In the genomic region with DNA sequence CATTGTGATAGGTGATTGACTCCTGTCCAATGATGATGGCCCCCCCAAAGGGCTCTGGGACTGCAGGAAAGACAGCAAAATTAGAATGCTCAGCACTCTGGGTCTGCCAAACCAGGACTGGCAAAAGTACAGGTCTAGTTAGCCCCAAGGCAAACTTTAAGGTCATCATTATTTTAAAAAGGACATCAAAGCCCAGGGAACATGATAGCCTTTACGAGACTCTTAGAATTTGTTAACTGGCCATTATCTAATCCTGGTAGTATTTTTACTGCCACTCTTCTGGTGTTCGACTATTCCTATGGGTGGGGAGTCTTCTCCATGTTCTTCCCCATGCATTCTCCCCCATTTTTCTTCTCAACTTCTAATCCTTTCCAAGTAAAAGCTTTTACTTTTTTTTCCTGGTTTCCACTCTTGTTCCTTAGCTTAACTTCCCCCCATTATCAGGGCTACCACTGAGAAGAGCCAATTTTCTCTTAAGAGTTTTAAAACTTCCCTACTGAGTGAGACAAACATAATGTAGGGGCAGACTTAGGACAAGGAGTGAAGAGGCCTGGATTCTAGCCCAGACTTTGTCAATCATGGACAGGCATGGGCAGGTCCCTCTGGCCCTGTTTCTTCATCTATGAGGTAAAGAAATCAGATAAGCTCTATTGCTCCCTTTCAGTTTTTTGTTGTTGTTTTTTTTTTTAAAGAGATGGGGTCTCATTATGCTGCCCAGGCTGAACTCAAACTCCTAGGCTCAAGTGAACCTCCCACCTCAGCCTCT, we compare ENCODE assay signal across 18 cellular contexts. TPM values are rescaled to one million over a fixed set of nuclear protein-coding genes. Genes with fewer than 3 reads are reported as not detected.
DNase-seq lines count a peak whose midpoint lies in the region; ATAC-seq and TF ChIP-seq lines count a peak whose summit lies in the region.
"Had no signal": no experiment of that assay in that cellular context is flagged by ENCODE, and none has a peak within 500 bp of the region (broad histone marks: within the 10 kb centered on the region; RNA-seq: fewer than 3 reads in every experiment).

No MANE protein-coding gene starts in this region.

- H3K4me1 ChIP-seq in adipocyte (ENCODE audit: control insufficient read depth, insufficient read depth, low read length) = peaks cover 37% of the 10 kb centered on the region

- no peaks in the 10 kb centered on the region for H3K9me3 ChIP-seq in adipocyte (ENCODE audit: control insufficient read depth, low read length)
- H3K9me3 ChIP-seq: BLaER1 treated with 17β-estradiol and CSF1 and Interleukin-3, amounts not matched to agents 10 nM and 100 nM had no signal

- peak overlapping the region; percentile 24 for H3K27ac Mint-ChIP-seq in progenitor cell of endocrine pancreas

- TF ChIP-seq CTCF in fibroblast of pulmonary artery (IDR thresholded peaks at IDR 0.05; ENCODE audit: low read length, missing control alignments) (no peak), progenitor cell of endocrine pancreas (IDR thresholded peaks at IDR 0.05; ENCODE audit: unreplicated experiment) (no peak)

- H3K36me3 Mint-ChIP-seq in progenitor cell of endocrine pancreas (ENCODE audit: insufficient read depth) = peaks cover 29% of the 10 kb centered on the region

- ATAC-seq in HG03571 (IDR thresholded peaks at IDR 0.05; ENCODE audit: unreplicated experiment) (no peak), HG03432 (IDR thresholded peaks at IDR 0.05; ENCODE audit: unreplicated experiment) (no peak)
- ATAC-seq: effector memory CD8-positive, alpha-beta T cell; HepG2; SK-N-SH treated with all-trans-retinoic acid at 6 μM for 48 hours had no signal

- H3K4me1 Mint-ChIP-seq in progenitor cell of endocrine pancreas (ENCODE audit: low read depth) = peaks cover 4% of the 10 kb centered on the region

- no peaks in the 10 kb centered on the region for H3K27me3 Mint-ChIP-seq in progenitor cell of endocrine pancreas
- H3K27me3 Mint-ChIP-seq: effector memory CD8-positive, alpha-beta T cell had no signal

- no peaks in the 10 kb centered on the region for H3K27me3 ChIP-seq in adipocyte (replicated peaks; ENCODE audit: control insufficient read depth, insufficient read depth, low read length)
- H3K27me3 ChIP-seq: BLaER1 treated with 17β-estradiol and CSF1 and Interleukin-3, amounts not matched to agents 10 nM and 100 nM; brain microvascular endothelial cell had no signal

- H3K9me3 Mint-ChIP-seq in progenitor cell of endocrine pancreas (ENCODE audit: low read depth) = no peaks in the 10 kb centered on the region
- H3K9me3 Mint-ChIP-seq: effector memory CD8-positive, alpha-beta T cell had no signal

- H3K9ac ChIP-seq in adipocyte (ENCODE audit: low read length) = no peak overlapping the region

- H3K4me3 ChIP-seq in adipocyte (ENCODE audit: low read length) (no peak overlapping the region), fibroblast of pulmonary artery (replicated peaks; ENCODE audit: low read depth, low read length) (no peak overlapping the region)
- H3K4me3 ChIP-seq: BLaER1 treated with 17β-estradiol and CSF1 and Interleukin-3, amounts not matched to agents 10 nM and 100 nM had no signal

- peak; percentile 62 for DNase-seq in NCI-H1105 (lab: John Stamatoyannopoulos, UW)
- DNase-seq in adipocyte (ENCODE audit: low read depth) = peak; percentile 74
- DNase-seq in fibroblast of pulmonary artery (ENCODE audit: low read depth) = peak; percentile 64
- DNase-seq in progenitor cell of endocrine pancreas (ENCODE audit: low spot score, unreplicated experiment) = no peak
- DNase-seq in glomerular visceral epithelial cell (ENCODE audit: extremely low spot score) = no peak
- DNase-seq: activated CD4-positive, alpha-beta T cell treated with anti-CD3 and anti-CD28 coated beads, Interleukin-2, amount 50 U/mL, for 48 hours; activated effector memory CD4-positive, alpha-beta T cell treated with anti-CD3 and anti-CD28 coated beads, Interleukin-2, amount 50 U/mL, for 16 hours; brain microvascular endothelial cell; DND-41; effector memory CD8-positive, alpha-beta T cell; GOT3; NCI-H2171 treated with DMSO at 0.1 percent for 48 hours; posterior cingulate gyrus had no signal

- H3K36me3 ChIP-seq in adipocyte (ENCODE audit: control insufficient read depth, insufficient read depth, low read length, severe bottlenecking) = peaks cover 80% of the 10 kb centered on the region

- H3K4me3 Mint-ChIP-seq in progenitor cell of endocrine pancreas (ENCODE audit: low read depth) = no peak overlapping the region
- H3K4me3 Mint-ChIP-seq: effector memory CD8-positive, alpha-beta T cell had no signal

RNA-seq across cellular contexts. Expression of gene DDB1, which starts 7.1 kb away (rescaled TPM):
- total RNA-seq in progenitor cell of endocrine pancreas = 251 and 254 TPM in 2 replicates

RNA-seq across cellular contexts. Expression of gene TKFC, which starts 7.2 kb away (rescaled TPM):
- total RNA-seq in progenitor cell of endocrine pancreas = 68.1 and 78.8 TPM in 2 replicates

RNA-seq across cellular contexts. Expression of gene VWCE, which starts 30.7 kb away (rescaled TPM):
- 34.0 and 40.1 TPM in 2 replicates for total RNA-seq in progenitor cell of endocrine pancreas

RNA-seq across cellular contexts. Expression of gene CYB561A3, which starts 35.9 kb away (rescaled TPM):
- 44.3 and 45.3 TPM in 2 replicates for total RNA-seq in progenitor cell of endocrine pancreas

RNA-seq across cellular contexts. Expression of gene TMEM138, which starts 36.3 kb away (rescaled TPM):
- total RNA-seq in progenitor cell of endocrine pancreas = 45.9 and 46.7 TPM in 2 replicates

Comparison
In these comparisons a context has a peak if more than half of its experiments do, and no peak if none do; other contexts are left out.
1. DNase-seq: peak in NCI-H1105 (single experiment), adipocyte (single experiment) and fibroblast of pulmonary artery (single experiment); none in progenitor cell of endocrine pancreas (single experiment) and glomerular visceral epithelial cell (single experiment).